In the genomic region with DNA sequence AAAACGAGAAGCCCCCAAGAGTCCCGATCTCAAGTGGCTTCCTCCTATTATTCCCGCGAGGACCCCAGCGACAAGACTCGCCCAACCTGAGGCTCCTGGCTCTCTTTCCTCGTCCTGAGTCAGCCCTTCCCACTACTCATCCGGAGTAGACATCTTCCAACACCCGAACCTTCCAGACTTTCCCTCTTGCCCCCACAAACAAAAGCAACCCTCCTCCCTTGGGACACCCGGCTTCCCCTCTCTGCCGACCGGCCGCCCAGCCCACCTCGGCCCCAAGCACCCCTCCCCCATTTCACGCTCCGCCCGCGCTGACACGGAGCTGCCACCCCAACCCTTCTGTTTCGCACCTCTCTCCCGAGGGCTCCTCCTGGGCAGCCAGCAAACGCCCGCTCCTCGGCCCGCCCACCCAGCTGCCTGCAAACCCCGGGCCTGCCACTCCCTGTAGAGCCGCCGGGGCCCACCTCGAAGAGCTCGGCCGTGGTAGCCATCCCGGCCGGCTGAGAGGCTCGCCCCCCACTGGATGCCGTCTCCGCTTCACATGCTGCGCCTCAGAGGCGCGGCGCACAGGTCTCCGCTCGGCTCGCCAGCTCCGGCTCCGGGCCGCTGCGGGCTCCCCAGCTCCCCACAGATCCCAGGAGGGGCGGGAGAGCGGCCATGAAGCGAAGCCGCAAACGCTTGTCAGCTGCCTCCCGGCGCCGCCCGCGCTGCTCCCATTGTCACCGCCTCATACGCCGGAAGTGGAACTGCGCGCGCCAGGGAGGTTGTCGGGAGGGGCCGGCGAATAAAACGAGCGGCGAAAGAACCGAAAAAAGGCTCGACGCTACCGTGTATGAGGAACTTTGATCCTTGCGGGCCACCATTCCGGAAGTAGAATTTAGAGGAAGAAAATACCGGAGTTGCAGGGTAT, we compare ENCODE assay signal across 1 cellular context.
TF ChIP-seq lines count a peak whose summit lies in the region.

A gene with protein sequence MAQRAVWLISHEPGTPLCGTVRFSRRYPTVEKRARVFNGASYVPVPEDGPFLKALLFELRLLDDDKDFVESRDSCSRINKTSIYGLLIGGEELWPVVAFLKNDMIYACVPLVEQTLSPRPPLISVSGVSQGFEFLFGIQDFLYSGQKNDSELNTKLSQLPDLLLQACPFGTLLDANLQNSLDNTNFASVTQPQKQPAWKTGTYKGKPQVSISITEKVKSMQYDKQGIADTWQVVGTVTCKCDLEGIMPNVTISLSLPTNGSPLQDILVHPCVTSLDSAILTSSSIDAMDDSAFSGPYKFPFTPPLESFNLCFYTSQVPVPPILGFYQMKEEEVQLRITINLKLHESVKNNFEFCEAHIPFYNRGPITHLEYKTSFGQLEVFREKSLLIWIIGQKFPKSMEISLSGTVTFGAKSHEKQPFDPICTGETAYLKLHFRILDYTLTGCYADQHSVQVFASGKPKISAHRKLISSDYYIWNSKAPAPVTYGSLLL (plus strand): TSS at position 811 of the 907 bp plus-strand sequence. CDS start 344 bp downstream, outside the sequence.
A gene with protein sequence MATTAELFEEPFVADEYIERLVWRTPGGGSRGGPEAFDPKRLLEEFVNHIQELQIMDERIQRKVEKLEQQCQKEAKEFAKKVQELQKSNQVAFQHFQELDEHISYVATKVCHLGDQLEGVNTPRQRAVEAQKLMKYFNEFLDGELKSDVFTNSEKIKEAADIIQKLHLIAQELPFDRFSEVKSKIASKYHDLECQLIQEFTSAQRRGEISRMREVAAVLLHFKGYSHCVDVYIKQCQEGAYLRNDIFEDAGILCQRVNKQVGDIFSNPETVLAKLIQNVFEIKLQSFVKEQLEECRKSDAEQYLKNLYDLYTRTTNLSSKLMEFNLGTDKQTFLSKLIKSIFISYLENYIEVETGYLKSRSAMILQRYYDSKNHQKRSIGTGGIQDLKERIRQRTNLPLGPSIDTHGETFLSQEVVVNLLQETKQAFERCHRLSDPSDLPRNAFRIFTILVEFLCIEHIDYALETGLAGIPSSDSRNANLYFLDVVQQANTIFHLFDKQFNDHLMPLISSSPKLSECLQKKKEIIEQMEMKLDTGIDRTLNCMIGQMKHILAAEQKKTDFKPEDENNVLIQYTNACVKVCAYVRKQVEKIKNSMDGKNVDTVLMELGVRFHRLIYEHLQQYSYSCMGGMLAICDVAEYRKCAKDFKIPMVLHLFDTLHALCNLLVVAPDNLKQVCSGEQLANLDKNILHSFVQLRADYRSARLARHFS (minus strand): TSS at position 745 of the 907 bp plus-strand sequence. CDS start 257 bp downstream, at position 488.

TF ChIP-seq in K562, 482 proteins besides CTCF, POLR2A, EP300 and RAD21 (continued from another document and continues in another):
- TF ChIP-seq, protein P1, sequence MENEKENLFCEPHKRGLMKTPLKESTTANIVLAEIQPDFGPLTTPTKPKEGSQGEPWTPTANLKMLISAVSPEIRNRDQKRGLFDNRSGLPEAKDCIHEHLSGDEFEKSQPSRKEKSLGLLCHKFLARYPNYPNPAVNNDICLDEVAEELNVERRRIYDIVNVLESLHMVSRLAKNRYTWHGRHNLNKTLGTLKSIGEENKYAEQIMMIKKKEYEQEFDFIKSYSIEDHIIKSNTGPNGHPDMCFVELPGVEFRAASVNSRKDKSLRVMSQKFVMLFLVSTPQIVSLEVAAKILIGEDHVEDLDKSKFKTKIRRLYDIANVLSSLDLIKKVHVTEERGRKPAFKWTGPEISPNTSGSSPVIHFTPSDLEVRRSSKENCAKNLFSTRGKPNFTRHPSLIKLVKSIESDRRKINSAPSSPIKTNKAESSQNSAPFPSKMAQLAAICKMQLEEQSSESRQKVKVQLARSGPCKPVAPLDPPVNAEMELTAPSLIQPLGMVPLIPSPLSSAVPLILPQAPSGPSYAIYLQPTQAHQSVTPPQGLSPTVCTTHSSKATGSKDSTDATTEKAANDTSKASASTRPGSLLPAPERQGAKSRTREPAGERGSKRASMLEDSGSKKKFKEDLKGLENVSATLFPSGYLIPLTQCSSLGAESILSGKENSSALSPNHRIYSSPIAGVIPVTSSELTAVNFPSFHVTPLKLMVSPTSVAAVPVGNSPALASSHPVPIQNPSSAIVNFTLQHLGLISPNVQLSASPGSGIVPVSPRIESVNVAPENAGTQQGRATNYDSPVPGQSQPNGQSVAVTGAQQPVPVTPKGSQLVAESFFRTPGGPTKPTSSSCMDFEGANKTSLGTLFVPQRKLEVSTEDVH (IDR thresholded peaks at IDR 0.05; ENCODE audit: low read depth, partially characterized antibody): peak; percentile 76
- TF ChIP-seq, protein P2, sequence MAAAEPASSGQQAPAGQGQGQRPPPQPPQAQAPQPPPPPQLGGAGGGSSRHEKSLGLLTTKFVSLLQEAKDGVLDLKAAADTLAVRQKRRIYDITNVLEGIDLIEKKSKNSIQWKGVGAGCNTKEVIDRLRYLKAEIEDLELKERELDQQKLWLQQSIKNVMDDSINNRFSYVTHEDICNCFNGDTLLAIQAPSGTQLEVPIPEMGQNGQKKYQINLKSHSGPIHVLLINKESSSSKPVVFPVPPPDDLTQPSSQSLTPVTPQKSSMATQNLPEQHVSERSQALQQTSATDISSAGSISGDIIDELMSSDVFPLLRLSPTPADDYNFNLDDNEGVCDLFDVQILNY (CRISPR knock-in tag; IDR thresholded peaks at IDR 0.05): peak; percentile 48; the same call in 1 of the 2 replicates
- TF ChIP-seq FOXM1 (IDR thresholded peaks at IDR 0.05; ENCODE audit: low read depth) (0 out of 2 replicates have a peak, but pooled peaks have one; percentile 20), FOXM1 (CRISPR knock-in tag; IDR thresholded peaks at IDR 0.05; ENCODE audit: low read depth) (no peak), SP1 (CRISPR knock-in tag; IDR thresholded peaks at IDR 0.05) (0 out of 2 replicates have a peak, but pooled peaks have one; percentile 14), SMARCE1 (IDR thresholded peaks at IDR 0.05) (peak; percentile 22; the same call in 1 of the 2 replicates), CREM (IDR thresholded peaks at IDR 0.05; ENCODE audit: low read depth) (peak; percentile 73), CREB1 (IDR thresholded peaks at IDR 0.05) (no peak; the same call in 1 of the 2 replicates), CREB1 (CRISPR knock-in tag; IDR thresholded peaks at IDR 0.05) (no peak), MYC (IDR thresholded peaks at IDR 0.05; ENCODE audit: low read depth, low read length) (peak; percentile 54; the same call in 1 of the 2 replicates), MYC (CRISPR knock-in tag; IDR thresholded peaks at IDR 0.05; ENCODE audit: borderline replicate concordance, low read depth) (no peak), EP400 (IDR thresholded peaks at IDR 0.05) (peak; percentile 70), ETV1 (tag; conservative IDR thresholded peaks at IDR 0.05; ENCODE audit: low read depth) (peak; percentile 97), MBD2 (IDR thresholded peaks at IDR 0.05; ENCODE audit: borderline replicate concordance, low read depth) (0 out of 2 replicates have a peak, but pooled peaks have one; percentile 22), L3MBTL2 (IDR thresholded peaks at IDR 0.05) (peak; percentile 44; the same call in 1 of the 2 replicates), HDAC1 (IDR thresholded peaks at IDR 0.05) (peak in 1 of 2 experiments; percentile 35; a peak in 1 of 4 replicates), ZNF12 (CRISPR knock-in tag; IDR thresholded peaks at IDR 0.05) (no peak), SIN3A (IDR thresholded peaks at IDR 0.05; ENCODE audit: borderline replicate concordance in 2 of 2, control insufficient read depth in 1 of 2, low read depth in 2 of 2, low read length in 2 of 2) (peak; percentile 7 to 50; a peak in 1 of 4 replicates), C11orf30 (IDR thresholded peaks at IDR 0.05; ENCODE audit: low read depth) (peak; percentile 29; the same call in 1 of the 2 replicates)
- TF ChIP-seq, protein P3, sequence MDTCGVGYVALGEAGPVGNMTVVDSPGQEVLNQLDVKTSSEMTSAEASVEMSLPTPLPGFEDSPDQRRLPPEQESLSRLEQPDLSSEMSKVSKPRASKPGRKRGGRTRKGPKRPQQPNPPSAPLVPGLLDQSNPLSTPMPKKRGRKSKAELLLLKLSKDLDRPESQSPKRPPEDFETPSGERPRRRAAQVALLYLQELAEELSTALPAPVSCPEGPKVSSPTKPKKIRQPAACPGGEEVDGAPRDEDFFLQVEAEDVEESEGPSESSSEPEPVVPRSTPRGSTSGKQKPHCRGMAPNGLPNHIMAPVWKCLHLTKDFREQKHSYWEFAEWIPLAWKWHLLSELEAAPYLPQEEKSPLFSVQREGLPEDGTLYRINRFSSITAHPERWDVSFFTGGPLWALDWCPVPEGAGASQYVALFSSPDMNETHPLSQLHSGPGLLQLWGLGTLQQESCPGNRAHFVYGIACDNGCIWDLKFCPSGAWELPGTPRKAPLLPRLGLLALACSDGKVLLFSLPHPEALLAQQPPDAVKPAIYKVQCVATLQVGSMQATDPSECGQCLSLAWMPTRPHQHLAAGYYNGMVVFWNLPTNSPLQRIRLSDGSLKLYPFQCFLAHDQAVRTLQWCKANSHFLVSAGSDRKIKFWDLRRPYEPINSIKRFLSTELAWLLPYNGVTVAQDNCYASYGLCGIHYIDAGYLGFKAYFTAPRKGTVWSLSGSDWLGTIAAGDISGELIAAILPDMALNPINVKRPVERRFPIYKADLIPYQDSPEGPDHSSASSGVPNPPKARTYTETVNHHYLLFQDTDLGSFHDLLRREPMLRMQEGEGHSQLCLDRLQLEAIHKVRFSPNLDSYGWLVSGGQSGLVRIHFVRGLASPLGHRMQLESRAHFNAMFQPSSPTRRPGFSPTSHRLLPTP (IDR thresholded peaks at IDR 0.05; ENCODE audit: borderline replicate concordance, extremely low read depth, insufficient read length): no peak
- TF ChIP-seq, protein P4, sequence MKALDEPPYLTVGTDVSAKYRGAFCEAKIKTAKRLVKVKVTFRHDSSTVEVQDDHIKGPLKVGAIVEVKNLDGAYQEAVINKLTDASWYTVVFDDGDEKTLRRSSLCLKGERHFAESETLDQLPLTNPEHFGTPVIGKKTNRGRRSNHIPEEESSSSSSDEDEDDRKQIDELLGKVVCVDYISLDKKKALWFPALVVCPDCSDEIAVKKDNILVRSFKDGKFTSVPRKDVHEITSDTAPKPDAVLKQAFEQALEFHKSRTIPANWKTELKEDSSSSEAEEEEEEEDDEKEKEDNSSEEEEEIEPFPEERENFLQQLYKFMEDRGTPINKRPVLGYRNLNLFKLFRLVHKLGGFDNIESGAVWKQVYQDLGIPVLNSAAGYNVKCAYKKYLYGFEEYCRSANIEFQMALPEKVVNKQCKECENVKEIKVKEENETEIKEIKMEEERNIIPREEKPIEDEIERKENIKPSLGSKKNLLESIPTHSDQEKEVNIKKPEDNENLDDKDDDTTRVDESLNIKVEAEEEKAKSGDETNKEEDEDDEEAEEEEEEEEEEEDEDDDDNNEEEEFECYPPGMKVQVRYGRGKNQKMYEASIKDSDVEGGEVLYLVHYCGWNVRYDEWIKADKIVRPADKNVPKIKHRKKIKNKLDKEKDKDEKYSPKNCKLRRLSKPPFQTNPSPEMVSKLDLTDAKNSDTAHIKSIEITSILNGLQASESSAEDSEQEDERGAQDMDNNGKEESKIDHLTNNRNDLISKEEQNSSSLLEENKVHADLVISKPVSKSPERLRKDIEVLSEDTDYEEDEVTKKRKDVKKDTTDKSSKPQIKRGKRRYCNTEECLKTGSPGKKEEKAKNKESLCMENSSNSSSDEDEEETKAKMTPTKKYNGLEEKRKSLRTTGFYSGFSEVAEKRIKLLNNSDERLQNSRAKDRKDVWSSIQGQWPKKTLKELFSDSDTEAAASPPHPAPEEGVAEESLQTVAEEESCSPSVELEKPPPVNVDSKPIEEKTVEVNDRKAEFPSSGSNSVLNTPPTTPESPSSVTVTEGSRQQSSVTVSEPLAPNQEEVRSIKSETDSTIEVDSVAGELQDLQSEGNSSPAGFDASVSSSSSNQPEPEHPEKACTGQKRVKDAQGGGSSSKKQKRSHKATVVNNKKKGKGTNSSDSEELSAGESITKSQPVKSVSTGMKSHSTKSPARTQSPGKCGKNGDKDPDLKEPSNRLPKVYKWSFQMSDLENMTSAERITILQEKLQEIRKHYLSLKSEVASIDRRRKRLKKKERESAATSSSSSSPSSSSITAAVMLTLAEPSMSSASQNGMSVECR (CRISPR knock-in tag; IDR thresholded peaks at IDR 0.05): peak; percentile 71; the same call in 1 of the 2 replicates
- TF ChIP-seq, protein P5, sequence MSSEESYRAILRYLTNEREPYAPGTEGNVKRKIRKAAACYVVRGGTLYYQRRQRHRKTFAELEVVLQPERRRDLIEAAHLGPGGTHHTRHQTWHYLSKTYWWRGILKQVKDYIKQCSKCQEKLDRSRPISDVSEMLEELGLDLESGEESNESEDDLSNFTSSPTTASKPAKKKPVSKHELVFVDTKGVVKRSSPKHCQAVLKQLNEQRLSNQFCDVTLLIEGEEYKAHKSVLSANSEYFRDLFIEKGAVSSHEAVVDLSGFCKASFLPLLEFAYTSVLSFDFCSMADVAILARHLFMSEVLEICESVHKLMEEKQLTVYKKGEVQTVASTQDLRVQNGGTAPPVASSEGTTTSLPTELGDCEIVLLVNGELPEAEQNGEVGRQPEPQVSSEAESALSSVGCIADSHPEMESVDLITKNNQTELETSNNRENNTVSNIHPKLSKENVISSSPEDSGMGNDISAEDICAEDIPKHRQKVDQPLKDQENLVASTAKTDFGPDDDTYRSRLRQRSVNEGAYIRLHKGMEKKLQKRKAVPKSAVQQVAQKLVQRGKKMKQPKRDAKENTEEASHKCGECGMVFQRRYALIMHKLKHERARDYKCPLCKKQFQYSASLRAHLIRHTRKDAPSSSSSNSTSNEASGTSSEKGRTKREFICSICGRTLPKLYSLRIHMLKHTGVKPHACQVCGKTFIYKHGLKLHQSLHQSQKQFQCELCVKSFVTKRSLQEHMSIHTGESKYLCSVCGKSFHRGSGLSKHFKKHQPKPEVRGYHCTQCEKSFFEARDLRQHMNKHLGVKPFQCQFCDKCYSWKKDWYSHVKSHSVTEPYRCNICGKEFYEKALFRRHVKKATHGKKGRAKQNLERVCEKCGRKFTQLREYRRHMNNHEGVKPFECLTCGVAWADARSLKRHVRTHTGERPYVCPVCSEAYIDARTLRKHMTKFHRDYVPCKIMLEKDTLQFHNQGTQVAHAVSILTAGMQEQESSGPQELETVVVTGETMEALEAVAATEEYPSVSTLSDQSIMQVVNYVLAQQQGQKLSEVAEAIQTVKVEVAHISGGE (CRISPR knock-in tag; IDR thresholded peaks at IDR 0.05): peak in 1 of 3 experiments; percentile 77; a peak in 2 of 6 replicates
- TF ChIP-seq, protein P6, sequence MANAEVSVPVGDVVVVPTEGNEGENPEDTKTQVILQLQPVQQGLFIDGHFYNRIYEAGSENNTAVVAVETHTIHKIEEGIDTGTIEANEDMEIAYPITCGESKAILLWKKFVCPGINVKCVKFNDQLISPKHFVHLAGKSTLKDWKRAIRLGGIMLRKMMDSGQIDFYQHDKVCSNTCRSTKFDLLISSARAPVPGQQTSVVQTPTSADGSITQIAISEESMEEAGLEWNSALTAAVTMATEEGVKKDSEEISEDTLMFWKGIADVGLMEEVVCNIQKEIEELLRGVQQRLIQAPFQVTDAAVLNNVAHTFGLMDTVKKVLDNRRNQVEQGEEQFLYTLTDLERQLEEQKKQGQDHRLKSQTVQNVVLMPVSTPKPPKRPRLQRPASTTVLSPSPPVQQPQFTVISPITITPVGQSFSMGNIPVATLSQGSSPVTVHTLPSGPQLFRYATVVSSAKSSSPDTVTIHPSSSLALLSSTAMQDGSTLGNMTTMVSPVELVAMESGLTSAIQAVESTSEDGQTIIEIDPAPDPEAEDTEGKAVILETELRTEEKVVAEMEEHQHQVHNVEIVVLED (CRISPR knock-in tag; IDR thresholded peaks at IDR 0.05): peak; percentile 62
- TF ChIP-seq, protein P7, sequence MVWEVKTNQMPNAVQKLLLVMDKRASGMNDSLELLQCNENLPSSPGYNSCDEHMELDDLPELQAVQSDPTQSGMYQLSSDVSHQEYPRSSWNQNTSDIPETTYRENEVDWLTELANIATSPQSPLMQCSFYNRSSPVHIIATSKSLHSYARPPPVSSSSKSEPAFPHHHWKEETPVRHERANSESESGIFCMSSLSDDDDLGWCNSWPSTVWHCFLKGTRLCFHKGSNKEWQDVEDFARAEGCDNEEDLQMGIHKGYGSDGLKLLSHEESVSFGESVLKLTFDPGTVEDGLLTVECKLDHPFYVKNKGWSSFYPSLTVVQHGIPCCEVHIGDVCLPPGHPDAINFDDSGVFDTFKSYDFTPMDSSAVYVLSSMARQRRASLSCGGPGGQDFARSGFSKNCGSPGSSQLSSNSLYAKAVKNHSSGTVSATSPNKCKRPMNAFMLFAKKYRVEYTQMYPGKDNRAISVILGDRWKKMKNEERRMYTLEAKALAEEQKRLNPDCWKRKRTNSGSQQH (CRISPR knock-in tag; IDR thresholded peaks at IDR 0.05): no peak
